ENCODE assay signal across 26 cellular contexts in genomic region chr10:80860719-80861118, GRCh38.
"Had no signal": no experiment of that assay in that cellular context is flagged by ENCODE, and none has a peak within 500 bp of the region (broad histone marks: within the 10 kb centered on the region; RNA-seq: fewer than 3 reads in every experiment).

No MANE protein-coding gene starts in this region.

- H3K36me3 Mint-ChIP-seq: T-cell had no signal

- ATAC-seq: T-cell had no signal

- H3K9me3 Mint-ChIP-seq: T-cell; T-helper 1 cell treated with Interleukin-12 subunit alpha and Interleukin-12 subunit beta and Interleukin-4 antibody, amounts not matched to agents 30 μg/mL and 1 μg/mL, for 36 hours had no signal

- H3K27ac ChIP-seq: KMS-11, SJSA1 had no signal

- H3K9me3 ChIP-seq: SJSA1, SK-N-SH had no signal

- H3K36me3 ChIP-seq: SJSA1 had no signal

- H3K27me3 ChIP-seq: SJSA1 had no signal

- H3K4me3 ChIP-seq: SJSA1 had no signal

- DNase-seq: IMR-90; Kasumi-1; MM.1S; NCI-H1105; NCI-H1417; NCI-H1436 treated with DMSO at 0.1 percent for 48 hours; NCI-H1694; NCI-H1930; NCI-H2081; NCI-H2107; NCI-H2227 treated with DMSO at 0.1 percent for 48 hours; NCI-H446; NCI-H510A; NCI-H524 treated with DMSO at 0.1 percent for 48 hours; NCI-H69; NCI-H774; NK-92 treated with Interleukin-12 subunit alpha and Interleukin-12 subunit beta, amount 100 ng/mL, for 24 hours; Right ventricle myocardium superior; RPMI8226; SIG-M5; SK-N-SH; SW 1271; T-cell had no signal

- H3K4me3 Mint-ChIP-seq: T-cell; T-helper 1 cell treated with Interleukin-12 subunit alpha and Interleukin-12 subunit beta and Interleukin-4 antibody, amounts not matched to agents 30 μg/mL and 1 μg/mL, for 36 hours had no signal

- H3K27ac Mint-ChIP-seq: T-cell; T-helper 1 cell treated with Interleukin-12 subunit alpha and Interleukin-12 subunit beta and Interleukin-4 antibody, amounts not matched to agents 30 μg/mL and 1 μg/mL, for 36 hours had no signal

- H3K4me1 Mint-ChIP-seq: T-cell had no signal

- H3K4me1 ChIP-seq: SJSA1 had no signal
